In the genomic region with DNA sequence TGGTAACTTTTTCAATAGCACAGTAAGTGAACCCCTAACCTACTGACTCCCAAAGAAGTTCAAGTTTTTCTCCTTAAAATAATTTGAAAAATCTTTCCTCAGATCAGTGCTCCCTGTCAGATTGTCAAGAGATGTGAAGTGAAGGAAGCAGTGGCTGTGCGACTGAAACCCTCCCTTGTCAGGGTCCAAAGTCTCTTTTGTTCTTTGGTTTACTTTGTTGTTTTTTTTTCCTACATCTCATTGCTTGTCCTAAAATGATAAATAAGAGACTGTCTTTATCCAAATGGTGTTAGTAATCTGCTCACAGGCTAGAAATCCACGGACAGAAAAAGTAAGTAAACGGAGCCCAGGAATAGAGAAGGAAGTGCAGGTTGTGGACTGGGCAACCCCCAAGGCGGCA, we compare ENCODE assay signal across 21 cellular contexts. TPM values are rescaled to one million over a fixed set of nuclear protein-coding genes. Genes with fewer than 3 reads are reported as not detected.
"Had no signal": no experiment of that assay in that cellular context is flagged by ENCODE, and none has a peak within 500 bp of the region (broad histone marks: within the 10 kb centered on the region; RNA-seq: fewer than 3 reads in every experiment).

No MANE protein-coding gene starts in this region.

- H3K27ac Mint-ChIP-seq: activated CD4-positive, alpha-beta T cell treated with anti-CD3 and anti-CD28 coated beads for 36 hours; activated CD8-positive, alpha-beta T cell treated with anti-CD3 and anti-CD28 coated beads for 36 hours; activated T-helper 1 cell treated with anti-CD3 and anti-CD28 coated beads, Interleukin-12 subunit alpha, Interleukin-12 subunit beta, Interleukin-2, Interleukin-4 antibody, amounts not matched to agents 30 ng/mL and 10 ng/mL and 1 ng/mL, durations not matched to agents 14 hours and 24 hours and 36 hours; memory B cell had no signal

- H3K9me3 Mint-ChIP-seq: activated T-helper 1 cell treated with anti-CD3 and anti-CD28 coated beads, Interleukin-12 subunit alpha, Interleukin-12 subunit beta, Interleukin-2, Interleukin-4 antibody, amounts not matched to agents 30 ng/mL and 10 ng/mL and 1 ng/mL, durations not matched to agents 14 hours and 24 hours and 36 hours had no signal

- DNase-seq: activated CD4-positive, alpha-beta T cell treated with anti-CD3 and anti-CD28 coated beads for 36 hours; activated CD8-positive, alpha-beta memory T cell treated with anti-CD3 and anti-CD28 coated beads, Interleukin-2, amount 50 U/mL, for 4 hours; activated CD8-positive, alpha-beta T cell treated with anti-CD3 and anti-CD28 coated beads for 36 hours; activated naive CD4-positive, alpha-beta T cell; effector CD4-positive, alpha-beta T cell; gastrocnemius medialis; heart right ventricle; left colon; occipital lobe; stimulated activated CD4-positive, alpha-beta T cell treated with anti-CD3 and anti-CD28 coated beads, Interleukin-12 subunit alpha, Interleukin-12 subunit beta, amount 100 ng/mL, for 4 hours; stimulated activated CD4-positive, alpha-beta T cell treated with anti-CD3 and anti-CD28 coated beads, Interleukin-2, amount 100 ng/mL, for 48 hours; stimulated activated naive CD8-positive, alpha-beta T cell treated with anti-CD3 and anti-CD28 coated beads, Interleukin-15, Interleukin-2, amounts not matched to agents 100 U/mL and 50 U/mL, for 24 hours; T-helper 9 cell had no signal

- ATAC-seq: activated CD4-positive, alpha-beta T cell treated with anti-CD3 and anti-CD28 coated beads for 36 hours; activated CD8-positive, alpha-beta T cell treated with anti-CD3 and anti-CD28 coated beads for 36 hours; gastrocnemius medialis; heart right ventricle; left colon; sciatic nerve; stimulated activated naive CD8-positive, alpha-beta T cell treated with anti-CD3 and anti-CD28 coated beads, Interleukin-15, Interleukin-2, amounts not matched to agents 100 U/mL and 50 U/mL, for 24 hours had no signal

- H3K9me3 ChIP-seq: gastrocnemius medialis, heart right ventricle, prostate gland had no signal

- H3K4me1 ChIP-seq: gastrocnemius medialis, prostate gland had no signal

- H3K36me3 ChIP-seq: gastrocnemius medialis, heart right ventricle, prostate gland had no signal

- H3K4me3 ChIP-seq: gastrocnemius medialis, prostate gland had no signal

- H3K4me3 Mint-ChIP-seq: activated CD8-positive, alpha-beta T cell treated with anti-CD3 and anti-CD28 coated beads for 36 hours; activated T-helper 1 cell treated with anti-CD3 and anti-CD28 coated beads, Interleukin-12 subunit alpha, Interleukin-12 subunit beta, Interleukin-2, Interleukin-4 antibody, amounts not matched to agents 30 ng/mL and 10 ng/mL and 1 ng/mL, durations not matched to agents 14 hours and 24 hours and 36 hours; memory B cell had no signal

- H3K27me3 ChIP-seq: gastrocnemius medialis had no signal

RNA-seq across cellular contexts. Expression of gene DPPA4, which starts 1.0 kb away (rescaled TPM):
- total RNA-seq: activated T-helper 1 cell treated with anti-CD3 and anti-CD28 coated beads, Interleukin-12 subunit alpha, Interleukin-12 subunit beta, Interleukin-2, Interleukin-4 antibody, amounts not matched to agents 30 ng/mL and 10 ng/mL and 1 ng/mL, durations not matched to agents 14 hours and 24 hours and 36 hours; cardiac septum; gastrocnemius medialis; heart right ventricle; left colon; sciatic nerve; SK-MEL-5 had no signal

RNA-seq across cellular contexts. Expression of gene DPPA2, which starts 22.0 kb away (rescaled TPM):
- total RNA-seq: activated CD4-positive, alpha-beta T cell treated with anti-CD3 and anti-CD28 coated beads for 36 hours; activated CD8-positive, alpha-beta T cell treated with anti-CD3 and anti-CD28 coated beads for 36 hours; activated T-helper 1 cell treated with anti-CD3 and anti-CD28 coated beads, Interleukin-12 subunit alpha, Interleukin-12 subunit beta, Interleukin-2, Interleukin-4 antibody, amounts not matched to agents 30 ng/mL and 10 ng/mL and 1 ng/mL, durations not matched to agents 14 hours and 24 hours and 36 hours; cardiac septum; gastrocnemius medialis; heart right ventricle; left colon; occipital lobe; sciatic nerve; SK-MEL-5; temporal lobe; ureter had no signal
- polyA plus RNA-seq: heart right ventricle had no signal
